ENCODE assay signal across 12 cellular contexts in the genomic region with DNA sequence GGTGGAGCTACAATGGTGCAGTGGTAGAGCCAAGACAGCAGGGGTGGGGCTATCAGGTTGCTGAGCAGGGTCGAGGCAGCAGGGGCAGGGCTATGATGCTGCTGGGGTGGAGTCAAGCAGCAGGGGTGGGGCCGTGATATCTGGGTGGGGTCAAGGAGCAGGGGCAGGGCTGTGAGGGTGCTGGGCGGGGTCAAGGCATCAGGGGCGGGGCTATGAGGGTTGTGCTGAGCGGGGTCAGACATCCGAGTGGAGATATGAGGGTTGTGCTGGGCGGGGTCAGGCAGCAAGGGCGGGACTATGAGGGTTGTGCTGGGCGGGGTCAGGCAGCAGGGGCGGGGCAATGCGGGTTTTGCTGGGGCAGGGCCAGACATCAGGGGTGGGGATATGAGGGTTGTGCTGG. TPM values are rescaled to one million over a fixed set of nuclear protein-coding genes. Genes with fewer than 3 reads are reported as not detected.
DNase-seq lines count a peak whose midpoint lies in the region; ATAC-seq, FAIRE-seq and TF ChIP-seq lines count a peak whose summit lies in the region.
"Had no signal": no experiment of that assay in that cellular context is flagged by ENCODE, and none has a peak within 500 bp of the region (broad histone marks: within the 10 kb centered on the region; RNA-seq: fewer than 3 reads in every experiment).

No MANE protein-coding gene starts in this region.

- peak in 3 of 10 experiments; percentile 16 to 37 (median 37) for DNase-seq in CD4-positive, alpha-beta T cell
- no peak for DNase-seq in HCT116 (ENCODE audit: low read depth, low spot score)
- DNase-seq in activated CD4-positive, alpha-beta T cell treated with anti-CD3 and anti-CD28 coated beads, Interleukin-2, amount 10 ng/mL, durations not matched to agents 7 days and 5 days: peak; percentile 44
- peak; percentile 26 to 34 (median 32) for DNase-seq in immature natural killer cell
- no peak for DNase-seq in kidney
- no peak for DNase-seq in SIG-M5 (lab: John Stamatoyannopoulos, UW)
- DNase-seq in NCI-H2171 treated with DMSO at 0.1 percent for 48 hours (lab: John Stamatoyannopoulos, UW): no peak
- DNase-seq: GOT3, spleen, tibial artery had no signal

- H3K9ac ChIP-seq in HCT116 (ENCODE audit: low read length) (no peak overlapping the region), kidney (ENCODE audit: low read length in 2 of 2) (no peak overlapping the region)

- TF ChIP-seq CTCF in CD4-positive, alpha-beta T cell (IDR thresholded peaks at IDR 0.05): no peak
- no peak for TF ChIP-seq CTCF in HCT116 (IDR thresholded peaks at IDR 0.05 in 2 of 3, conservative IDR thresholded peaks at IDR 0.05 in 1 of 3; ENCODE audit: borderline replicate concordance in 1 of 3, insufficient read depth in 1 of 3, low read depth in 2 of 3, low read length in 2 of 3)
- no peak for TF ChIP-seq CTCF in kidney (IDR thresholded peaks at IDR 0.05; ENCODE audit: borderline replicate concordance, extremely low read depth, insufficient read depth)

- no peaks in the 10 kb centered on the region for H3K9me2 ChIP-seq in HCT116 (ENCODE audit: insufficient read depth)

- TF ChIP-seq RAD21 in HCT116 (IDR thresholded peaks at IDR 0.05; ENCODE audit: low read depth): no peak

- H3K36me3 ChIP-seq in HCT116 (ENCODE audit: control insufficient read depth in 1 of 2, insufficient read depth in 2 of 2, low read length in 2 of 2) (no peaks in the 10 kb centered on the region), kidney (ENCODE audit: control insufficient read depth in 1 of 2, insufficient read depth in 2 of 2, low read length in 2 of 2) (no peaks in the 10 kb centered on the region)
- H3K36me3 ChIP-seq: spleen, tibial artery had no signal

- no peaks in the 10 kb centered on the region for H3K27me3 Mint-ChIP-seq in CD4-positive, alpha-beta T cell
- no peaks in the 10 kb centered on the region for H3K27me3 Mint-ChIP-seq in activated CD4-positive, alpha-beta T cell treated with anti-CD3 and anti-CD28 coated beads, Interleukin-2, amount 10 ng/mL, durations not matched to agents 7 days and 5 days
- peaks cover 0 to 7% (median 0%) of the 10 kb centered on the region in 3 donors for H3K27me3 Mint-ChIP-seq in immature natural killer cell (ENCODE audit: low read depth in 3 of 3)
- H3K27me3 Mint-ChIP-seq: activated naive CD4-positive, alpha-beta T cell treated with anti-CD3 and anti-CD28 coated beads, Interleukin-2, amount 50 U/mL, for 24 hours had no signal

- H3K79me2 ChIP-seq in HCT116 (ENCODE audit: insufficient read depth, low read length): no peaks in the 10 kb centered on the region

- H3K4me3 ChIP-seq in HCT116 (replicated peaks in 1 of 2; ENCODE audit: low read depth in 1 of 2, low read length in 2 of 2): no peak overlapping the region
- H3K4me3 ChIP-seq in kidney (ENCODE audit: low read length in 2 of 2): no peak overlapping the region
- H3K4me3 ChIP-seq: spleen, tibial artery had no signal

- H3K27ac ChIP-seq in CD4-positive, alpha-beta T cell (ENCODE audit: low read depth, low read length): no peak overlapping the region
- H3K27ac ChIP-seq in HCT116 (ENCODE audit: low read depth, low read length): no peak overlapping the region
- no peak overlapping the region for H3K27ac ChIP-seq in kidney (ENCODE audit: low read depth in 2 of 2, low read length in 2 of 2)
- H3K27ac ChIP-seq: spleen, tibial artery had no signal

- no peak for FAIRE-seq in kidney (lab: Jason Lieb, UNC)

- no peaks in the 10 kb centered on the region for H3K36me3 Mint-ChIP-seq in CD4-positive, alpha-beta T cell (ENCODE audit: low read depth)
- no peaks in the 10 kb centered on the region for H3K36me3 Mint-ChIP-seq in activated CD4-positive, alpha-beta T cell treated with anti-CD3 and anti-CD28 coated beads, Interleukin-2, amount 10 ng/mL, durations not matched to agents 7 days and 5 days (ENCODE audit: low read depth)
- no peaks in the 10 kb centered on the region for H3K36me3 Mint-ChIP-seq in immature natural killer cell
- H3K36me3 Mint-ChIP-seq: activated naive CD4-positive, alpha-beta T cell treated with anti-CD3 and anti-CD28 coated beads, Interleukin-2, amount 50 U/mL, for 24 hours had no signal

- H3K4me1 ChIP-seq in HCT116 (ENCODE audit: control insufficient read depth in 1 of 2, insufficient read depth in 2 of 2, low read length in 2 of 2) (peaks cover 7 to 9% of the 10 kb centered on the region in 2 experiments; a peak in 3 of 4 replicates), kidney (ENCODE audit: control insufficient read depth in 1 of 2, insufficient read depth in 1 of 2, low read depth in 1 of 2, low read length in 2 of 2) (no peaks in the 10 kb centered on the region)
- H3K4me1 ChIP-seq: tibial artery had no signal

- RAD21 ChIA-PET in HCT116 (lab: Charles Lee; ENCODE audit: low non-redundant PET in 1 of 2, low total read pairs in 2 of 2, uncharacterized antibody in 2 of 2, unreplicated experiment in 2 of 2): no interaction called here

- no peaks in the 10 kb centered on the region for H3K9me3 ChIP-seq in CD4-positive, alpha-beta T cell (ENCODE audit: control insufficient read depth, low read length)
- H3K9me3 ChIP-seq in HCT116 (ENCODE audit: control insufficient read depth in 1 of 2, insufficient read depth in 1 of 2, low read depth in 1 of 2, low read length in 2 of 2): peaks cover 0 to 7% of the 10 kb centered on the region in 2 experiments; a peak in 1 of 4 replicates
- H3K9me3 ChIP-seq in kidney (ENCODE audit: control insufficient read depth in 1 of 2, low read length in 2 of 2): no peaks in the 10 kb centered on the region
- H3K9me3 ChIP-seq: tibial artery had no signal

- TF ChIP-seq POLR2A in HCT116 (IDR thresholded peaks at IDR 0.05; ENCODE audit: borderline replicate concordance, extremely low read depth, insufficient read depth, insufficient read length): no peak

- no peak overlapping the region for H3K4me2 ChIP-seq in HCT116 (ENCODE audit: low read length)

- H3K4me1 Mint-ChIP-seq in CD4-positive, alpha-beta T cell (ENCODE audit: low read depth): no peaks in the 10 kb centered on the region
- H3K4me1 Mint-ChIP-seq in activated CD4-positive, alpha-beta T cell treated with anti-CD3 and anti-CD28 coated beads, Interleukin-2, amount 10 ng/mL, durations not matched to agents 7 days and 5 days: peaks cover under 1% of the 10 kb centered on the region
- H3K4me1 Mint-ChIP-seq in immature natural killer cell: peaks cover 0 to 7% of the 10 kb centered on the region in 2 donors
- H3K4me1 Mint-ChIP-seq: activated naive CD4-positive, alpha-beta T cell treated with anti-CD3 and anti-CD28 coated beads, Interleukin-2, amount 50 U/mL, for 24 hours had no signal

- no peaks in the 10 kb centered on the region for H3K9me3 Mint-ChIP-seq in CD4-positive, alpha-beta T cell
- no peaks in the 10 kb centered on the region for H3K9me3 Mint-ChIP-seq in activated CD4-positive, alpha-beta T cell treated with anti-CD3 and anti-CD28 coated beads, Interleukin-2, amount 10 ng/mL, durations not matched to agents 7 days and 5 days
- H3K9me3 Mint-ChIP-seq in immature natural killer cell: peaks cover 0 to 1% (median 0%) of the 10 kb centered on the region in 6 donors
- H3K9me3 Mint-ChIP-seq: activated naive CD4-positive, alpha-beta T cell treated with anti-CD3 and anti-CD28 coated beads, Interleukin-2, amount 50 U/mL, for 24 hours had no signal

- H3K27me3 ChIP-seq in CD4-positive, alpha-beta T cell (ENCODE audit: control insufficient read depth, insufficient read depth, low read length): no peaks in the 10 kb centered on the region
- H3K27me3 ChIP-seq in HCT116 (ENCODE audit: insufficient read depth, low read length): no peaks in the 10 kb centered on the region
- H3K27me3 ChIP-seq: spleen had no signal

- no peaks in the 10 kb centered on the region for H4K20me1 ChIP-seq in HCT116 (ENCODE audit: insufficient read depth)

- H3K27ac Mint-ChIP-seq in CD4-positive, alpha-beta T cell: no peak overlapping the region
- no peak overlapping the region for H3K27ac Mint-ChIP-seq in activated CD4-positive, alpha-beta T cell treated with anti-CD3 and anti-CD28 coated beads, Interleukin-2, amount 10 ng/mL, durations not matched to agents 7 days and 5 days
- no peak overlapping the region for H3K27ac Mint-ChIP-seq in immature natural killer cell
- H3K27ac Mint-ChIP-seq: activated naive CD4-positive, alpha-beta T cell treated with anti-CD3 and anti-CD28 coated beads, Interleukin-2, amount 50 U/mL, for 24 hours had no signal

- no peak overlapping the region for H3K4me3 Mint-ChIP-seq in CD4-positive, alpha-beta T cell
- no peak overlapping the region for H3K4me3 Mint-ChIP-seq in activated CD4-positive, alpha-beta T cell treated with anti-CD3 and anti-CD28 coated beads, Interleukin-2, amount 10 ng/mL, durations not matched to agents 7 days and 5 days
- H3K4me3 Mint-ChIP-seq in immature natural killer cell: no peak overlapping the region
- H3K4me3 Mint-ChIP-seq: activated naive CD4-positive, alpha-beta T cell treated with anti-CD3 and anti-CD28 coated beads, Interleukin-2, amount 50 U/mL, for 24 hours had no signal

- no TSS peak for BruUV-seq in HCT116 (replicated peaks; lab: Mats Ljungman, UMichigan)

- CTCF ChIA-PET in CD4-positive, alpha-beta T cell (lab: Charles Lee): no interaction called here
- CTCF ChIA-PET in HCT116 (lab: Charles Lee): no interaction called here
- CTCF ChIA-PET in activated CD4-positive, alpha-beta T cell treated with anti-CD3 and anti-CD28 coated beads, Interleukin-2, amount 10 ng/mL, durations not matched to agents 7 days and 5 days (lab: Charles Lee): interaction anchor here (0.6 kb wide), 1 partner anchor 29 kb away, joined by 4 read pairs; the partner anchor contains the start of gene POLRMT

- intact Hi-C loops in CD4-positive, alpha-beta T cell (cut with DNase I, micrococcal nuclease): no loop called here
- intact Hi-C loops in HCT116 (cut with micrococcal nuclease) (no loop called here), kidney (cut with DNase I) (no loop called here)

- POLR2A ChIA-PET in CD4-positive, alpha-beta T cell (lab: Charles Lee): no interaction called here
- POLR2A ChIA-PET in HCT116 (lab: Charles Lee): no interaction called here
- POLR2A ChIA-PET in activated CD4-positive, alpha-beta T cell treated with anti-CD3 and anti-CD28 coated beads, Interleukin-2, amount 10 ng/mL, durations not matched to agents 7 days and 5 days (lab: Charles Lee): no interaction called here

- no peak overlapping the region for H2AFZ ChIP-seq in HCT116 (ENCODE audit: low read depth, low read length, poor library complexity, severe bottlenecking)

- peak; percentile 74 for ATAC-seq in CD4-positive, alpha-beta T cell (ENCODE audit: poor library complexity)
- ATAC-seq in HCT116 (peak; percentile 60), HG03469 (IDR thresholded peaks at IDR 0.05; ENCODE audit: unreplicated experiment) (no peak)

RNA-seq across cellular contexts. Expression of gene HCN2, which starts 14.7 kb away (rescaled TPM):
- total RNA-seq in CD4-positive, alpha-beta T cell: 1 to 10 TPM; 2.1 TPM
- 2.4 TPM for total RNA-seq in HCT116 (2021; ENCODE audit: unreplicated experiment)
- polyA plus RNA-seq in HCT116 (2012): 2.3 TPM in 2 replicates
- 1 to 10 TPM; 2.6 to 3.2 TPM for total RNA-seq in activated CD4-positive, alpha-beta T cell treated with anti-CD3 and anti-CD28 coated beads, Interleukin-2, amount 10 ng/mL, durations not matched to agents 7 days and 5 days
- not detected for polyA plus RNA-seq in immature natural killer cell
- 0.31 TPM for total RNA-seq in kidney
- 1.3 TPM for polyA plus RNA-seq in kidney (ENCODE audit: insufficient read depth, low read depth, low replicate concordance)

RNA-seq across cellular contexts. Expression of gene POLRMT, which starts 29.0 kb away (rescaled TPM):
- 10 to 100 TPM; 54.4 to 56.2 TPM for total RNA-seq in CD4-positive, alpha-beta T cell
- total RNA-seq in HCT116 (2021; ENCODE audit: unreplicated experiment) (138 TPM), kidney (49.8 TPM)
- polyA plus RNA-seq in HCT116 (2012): 175 and 185 TPM in 2 replicates
- total RNA-seq in activated CD4-positive, alpha-beta T cell treated with anti-CD3 and anti-CD28 coated beads, Interleukin-2, amount 10 ng/mL, durations not matched to agents 7 days and 5 days: 10 to 100 TPM; 42.1 to 52.3 TPM
- polyA plus RNA-seq in immature natural killer cell (10 to 100 TPM; 26.6 to 38.1 (median 37.5) TPM), kidney (ENCODE audit: insufficient read depth, low read depth, low replicate concordance) (117 TPM)

RNA-seq across cellular contexts. Expression of gene BSG, which starts 32.0 kb away (rescaled TPM):
- total RNA-seq in CD4-positive, alpha-beta T cell: 10 to 100 TPM; 68.7 to 71.6 TPM
- 603 TPM for total RNA-seq in HCT116 (2021; ENCODE audit: unreplicated experiment)
- 735 and 929 TPM in 2 replicates for polyA plus RNA-seq in HCT116 (2012)
- 100 to 1,000 TPM; 233 TPM for total RNA-seq in activated CD4-positive, alpha-beta T cell treated with anti-CD3 and anti-CD28 coated beads, Interleukin-2, amount 10 ng/mL, durations not matched to agents 7 days and 5 days
- 100 to 1,000 TPM; 513 to 682 (median 576) TPM for polyA plus RNA-seq in immature natural killer cell
- 554 TPM for total RNA-seq in kidney
- 984 TPM for polyA plus RNA-seq in kidney (ENCODE audit: insufficient read depth, low read depth, low replicate concordance)

RNA-seq across cellular contexts. Expression of gene FGF22, which starts 35.3 kb away (rescaled TPM):
- total RNA-seq in CD4-positive, alpha-beta T cell: under 1 TPM; 0.42 to 0.49 TPM
- total RNA-seq in HCT116 (2021; ENCODE audit: unreplicated experiment) (1.5 TPM), kidney (0.19 TPM)
- polyA plus RNA-seq in HCT116 (2012): 0.35 and 0.39 TPM in 2 replicates
- total RNA-seq in activated CD4-positive, alpha-beta T cell treated with anti-CD3 and anti-CD28 coated beads, Interleukin-2, amount 10 ng/mL, durations not matched to agents 7 days and 5 days: under 1 TPM in 1 of 2 experiments, not detected in 1; 0.12 TPM
- polyA plus RNA-seq in immature natural killer cell (under 1 TPM in 1 of 3 donors, not detected in 2; 0.54 TPM), kidney (ENCODE audit: insufficient read depth, low read depth, low replicate concordance) (0.71 TPM)

RNA-seq across cellular contexts. Expression of gene RNF126, which starts 58.7 kb away (rescaled TPM):
- 100 to 1,000 TPM; 112 to 119 TPM for total RNA-seq in CD4-positive, alpha-beta T cell
- total RNA-seq in HCT116 (2021; ENCODE audit: unreplicated experiment) (93.8 TPM), kidney (38.0 TPM)
- 87.9 and 89.0 TPM in 2 replicates for polyA plus RNA-seq in HCT116 (2012)
- 10 to 100 TPM; 71.5 to 80.3 TPM for total RNA-seq in activated CD4-positive, alpha-beta T cell treated with anti-CD3 and anti-CD28 coated beads, Interleukin-2, amount 10 ng/mL, durations not matched to agents 7 days and 5 days
- polyA plus RNA-seq in immature natural killer cell (100 to 1,000 TPM in 1 of 3 donors, 10 to 100 TPM in 2; 78.7 to 119 (median 94.4) TPM), kidney (ENCODE audit: insufficient read depth, low read depth, low replicate concordance) (33.3 TPM)

Comparison
In these comparisons a context has a peak if more than half of its experiments do, and no peak if none do; other contexts are left out.
1. DNase-seq: peak in activated CD4-positive, alpha-beta T cell treated with anti-CD3 and anti-CD28 coated beads, Interleukin-2, amount 10 ng/mL, durations not matched to agents 7 days and 5 days (single experiment) and immature natural killer cell (3 of 3); none in HCT116 (single experiment), kidney (single experiment), SIG-M5 (single experiment) and NCI-H2171 treated with DMSO at 0.1 percent for 48 hours (single experiment).